In genomic region chr2:241636983-241637232, GRCh38 we compare ENCODE assay signal across 8 cellular contexts. TPM values are rescaled to one million over a fixed set of nuclear protein-coding genes. Genes with fewer than 3 reads are reported as not detected.
DNase-seq lines count a peak whose midpoint lies in the region; ATAC-seq, FAIRE-seq and TF ChIP-seq lines count a peak whose summit lies in the region.

THAP4 (minus strand) TSS chr2:241637158; CDS start chr2:241637017, 141 bp downstream.

- H3K36me3 Mint-ChIP-seq in activated T-helper 17 cell treated with anti-CD3 and anti-CD28 coated beads, Interleukin-2, amount 50 U/mL, for 72 hours (ENCODE audit: low read depth): peaks cover 70% of the 10 kb centered on the region

- ATAC-seq in GM21737 (IDR thresholded peaks at IDR 0.05; ENCODE audit: unreplicated experiment) (peak; percentile 53), omental fat pad (ENCODE audit: low FRiP score) (peak; percentile 74)
- ATAC-seq in activated T-helper 17 cell treated with anti-CD3 and anti-CD28 coated beads, Interleukin-2, amount 50 U/mL, for 72 hours (replicated peaks): peak; percentile 64

- peaks cover 22% of the 10 kb centered on the region for H3K4me1 ChIP-seq in KMS-11 (ENCODE audit: low read depth, poor library complexity, severe bottlenecking)

- H3K79me2 ChIP-seq in KMS-11 (ENCODE audit: insufficient read depth, low read depth): peaks cover 65% of the 10 kb centered on the region

- peak within 1 kb of the TSS; percentile 95 for H3K27ac Mint-ChIP-seq in activated T-helper 17 cell treated with anti-CD3 and anti-CD28 coated beads, Interleukin-2, amount 50 U/mL, for 72 hours

- H3K27ac ChIP-seq in KMS-11: peak within 1 kb of the TSS; percentile 79

- DNase-seq in GM12865 (ENCODE audit: low read depth) (no peak), frontal cortex (ENCODE audit: low spot score in 2 of 2) (no peak), omental fat pad (ENCODE audit: low spot score) (no peak), NCI-H2081 (lab: John Stamatoyannopoulos, UW) (no peak), NCI-H748 treated with DMSO at 0.1 percent for 48 hours (lab: John Stamatoyannopoulos, UW) (no peak)

- peak within 1 kb of the TSS; percentile 91 for H3K9ac ChIP-seq in KMS-11

- no peak for TF ChIP-seq CTCF in GM12865 (IDR thresholded peaks at IDR 0.05; ENCODE audit: insufficient read depth, low read depth, low read length, missing control alignments)
- TF ChIP-seq CTCF in KMS-11 (conservative IDR thresholded peaks at IDR 0.05; ENCODE audit: low read depth, low read length): no peak
- TF ChIP-seq CTCF in omental fat pad (IDR thresholded peaks at IDR 0.05): no peak

- peaks cover 8% of the 10 kb centered on the region; the same call in 1 of the 2 replicates for H4K20me1 ChIP-seq in KMS-11 (ENCODE audit: insufficient read depth)

- peak within 1 kb of the TSS; percentile 82 for H3K4me3 ChIP-seq in GM12865 (ENCODE audit: low read depth, low read length)
- peak within 1 kb of the TSS; percentile 92 for H3K4me3 ChIP-seq in KMS-11 (IDR thresholded peaks at IDR 0.05; ENCODE audit: insufficient read depth, low read depth, low read length)

- H3K36me3 ChIP-seq in KMS-11 (ENCODE audit: insufficient read depth): no peaks in the 10 kb centered on the region; the same call in 1 of the 2 replicates

- H3K4me1 Mint-ChIP-seq in activated T-helper 17 cell treated with anti-CD3 and anti-CD28 coated beads, Interleukin-2, amount 50 U/mL, for 72 hours: peaks cover 22% of the 10 kb centered on the region

- H3K27me3 ChIP-seq in KMS-11 (ENCODE audit: insufficient read depth, low read depth): no peaks in the 10 kb centered on the region

- FAIRE-seq in frontal cortex (lab: Jason Lieb, UNC): no peak

- H3K4me2 ChIP-seq in KMS-11: peak within 1 kb of the TSS; percentile 78

- no peaks in the 10 kb centered on the region for H3K27me3 Mint-ChIP-seq in activated T-helper 17 cell treated with anti-CD3 and anti-CD28 coated beads, Interleukin-2, amount 50 U/mL, for 72 hours

- H3K4me3 Mint-ChIP-seq in activated T-helper 17 cell treated with anti-CD3 and anti-CD28 coated beads, Interleukin-2, amount 50 U/mL, for 72 hours: peak within 1 kb of the TSS; percentile 93

- H2AFZ ChIP-seq in KMS-11 (ENCODE audit: low read depth): peak within 1 kb of the TSS; percentile 83

- no peaks in the 10 kb centered on the region for H3K9me3 Mint-ChIP-seq in activated T-helper 17 cell treated with anti-CD3 and anti-CD28 coated beads, Interleukin-2, amount 50 U/mL, for 72 hours

RNA-seq across cellular contexts. Expression of gene THAP4, which starts in this region (rescaled TPM):
- total RNA-seq in activated T-helper 17 cell treated with anti-CD3 and anti-CD28 coated beads, Interleukin-2, amount 50 U/mL, for 72 hours: 10 to 100 TPM; 35.0 to 42.5 TPM
- 23.6 TPM for total RNA-seq in frontal cortex
- 10 to 100 TPM; 29.5 to 55.1 (median 44.8) TPM for total RNA-seq in omental fat pad
